ENCODE assay signal across 26 cellular contexts in genomic region chr13:90542959-90543358, GRCh38.
"Had no signal": no experiment of that assay in that cellular context is flagged by ENCODE, and none has a peak within 500 bp of the region (broad histone marks: within the 10 kb centered on the region; RNA-seq: fewer than 3 reads in every experiment).

No MANE protein-coding gene starts in this region.

- H3K36me3 ChIP-seq: esophagus squamous epithelium, gastrocnemius medialis, heart right ventricle, left lung, lower lobe of right lung had no signal

- H3K4me3 ChIP-seq: esophagus squamous epithelium, gastrocnemius medialis, heart right ventricle, left lung, lower lobe of right lung had no signal

- DNase-seq: cortex of kidney; effector CD8-positive, alpha-beta T cell; effector memory CD8-positive, alpha-beta T cell; endodermal cell; erythroblast; esophagus squamous epithelium; foreskin fibroblast; foreskin melanocyte; gastrocnemius medialis; glutamatergic neuron; head of caudate nucleus; heart right ventricle; hippocampal formation; left cardiac atrium; left lung; left ventricle myocardium superior; lower lobe of right lung; mesenchymal stem cell; midbrain; naive thymus-derived CD4-positive, alpha-beta T cell had no signal

- H3K27me3 ChIP-seq: esophagus squamous epithelium, gastrocnemius medialis, heart right ventricle, left lung had no signal

- H3K4me1 ChIP-seq: esophagus squamous epithelium, gastrocnemius medialis, left lung, lower lobe of right lung had no signal

- H3K9me3 ChIP-seq: gastrocnemius medialis had no signal

- ATAC-seq: effector memory CD8-positive, alpha-beta T cell; esophagus mucosa; gastrocnemius medialis; heart right ventricle; left cardiac atrium; left lung; left ventricle myocardium superior; lower lobe of right lung; naive thymus-derived CD4-positive, alpha-beta T cell had no signal

- FAIRE-seq: colon, endometrium, islet of Langerhans, keratinocyte had no signal

- H3K27ac ChIP-seq: epithelial cell of prostate, esophagus squamous epithelium, gastrocnemius medialis, heart right ventricle, left lung, lower lobe of right lung had no signal
